22 cellular contexts compared by ENCODE assay signal in genomic region chr2:54481686-54482085, GRCh38.
"Had no signal": no experiment of that assay in that cellular context is flagged by ENCODE, and none has a peak within 500 bp of the region (broad histone marks: within the 10 kb centered on the region; RNA-seq: fewer than 3 reads in every experiment).

No MANE protein-coding gene starts in this region.

- ATAC-seq: activated CD4-positive, CD25-positive, alpha-beta regulatory T cell treated with anti-CD3 and anti-CD28 coated beads, Interleukin-2, amount 50 U/mL, for 24 hours; activated CD8-positive, alpha-beta memory T cell treated with anti-CD3 and anti-CD28 coated beads, Interleukin-2, amount 10 ng/mL, durations not matched to agents 7 days and 5 days; activated naive CD8-positive, alpha-beta T cell treated with anti-CD3 and anti-CD28 coated beads, Interleukin-2, amount 50 U/mL, for 24 hours; effector memory CD8-positive, alpha-beta T cell; naive thymus-derived CD8-positive, alpha-beta T cell had no signal

- H3K27me3 ChIP-seq: brain microvascular endothelial cell, colonic mucosa, dorsolateral prefrontal cortex, esophagus squamous epithelium, ovary had no signal

- H3K4me1 Mint-ChIP-seq: activated CD4-positive, alpha-beta T cell treated with anti-CD3 and anti-CD28 coated beads, Interleukin-2, amount 10 ng/mL, durations not matched to agents 24 days and 14 days; activated naive CD8-positive, alpha-beta T cell treated with anti-CD3 and anti-CD28 coated beads, Interleukin-2, amount 50 U/mL, for 24 hours had no signal

- H3K4me3 ChIP-seq: colonic mucosa, dorsolateral prefrontal cortex, esophagus squamous epithelium, lung, ovary had no signal

- H3K9me3 Mint-ChIP-seq: activated CD4-positive, alpha-beta memory T cell treated with anti-CD3 and anti-CD28 coated beads, Interleukin-2, amount 10 ng/mL, durations not matched to agents 7 days and 5 days; activated CD4-positive, alpha-beta T cell treated with anti-CD3 and anti-CD28 coated beads, Interleukin-2, amount 10 ng/mL, durations not matched to agents 24 days and 14 days; activated naive CD8-positive, alpha-beta T cell treated with anti-CD3 and anti-CD28 coated beads, Interleukin-2, amount 50 U/mL, for 24 hours; central memory CD8-positive, alpha-beta T cell; effector memory CD8-positive, alpha-beta T cell; type B pancreatic cell had no signal

- H3K36me3 ChIP-seq: brain microvascular endothelial cell, colonic mucosa, esophagus squamous epithelium, ovary had no signal

- H3K27me3 Mint-ChIP-seq: central memory CD8-positive, alpha-beta T cell; type B pancreatic cell had no signal

- DNase-seq: activated CD4-positive, alpha-beta memory T cell treated with anti-CD3 and anti-CD28 coated beads, Interleukin-2, amount 10 ng/mL, durations not matched to agents 7 days and 5 days; activated CD4-positive, alpha-beta T cell treated with anti-CD3 and anti-CD28 coated beads, Interleukin-2, amount 10 ng/mL, durations not matched to agents 24 days and 14 days; activated CD8-positive, alpha-beta memory T cell treated with anti-CD3 and anti-CD28 coated beads, Interleukin-2, amount 10 ng/mL, durations not matched to agents 7 days and 5 days; activated effector memory CD4-positive, alpha-beta T cell treated with anti-CD3 and anti-CD28 coated beads, Interleukin-2, amount 50 U/mL, for 16 hours; activated naive CD4-positive, alpha-beta T cell treated with anti-CD3 and anti-CD28 coated beads, Interleukin-2, amount 10 ng/mL, durations not matched to agents 7 days and 5 days; activated naive CD8-positive, alpha-beta T cell treated with anti-CD3 and anti-CD28 coated beads, Interleukin-2, amount 50 U/mL, for 24 hours; activated T-cell treated with anti-CD3 and anti-CD28 coated beads for 4 hours; brain microvascular endothelial cell; colonic mucosa; dorsolateral prefrontal cortex; effector memory CD8-positive, alpha-beta T cell; esophagus squamous epithelium; naive thymus-derived CD8-positive, alpha-beta T cell; ovary; SIG-M5; stimulated activated CD4-positive, alpha-beta T cell treated with anti-CD3 and anti-CD28 coated beads, Interleukin-4, amount 100 ng/mL, for 1 hour; stimulated activated naive CD4-positive, alpha-beta T cell treated with Interleukin-2 at 50 U/mL for 16 hours had no signal

- H3K4me3 Mint-ChIP-seq: activated CD4-positive, alpha-beta memory T cell treated with anti-CD3 and anti-CD28 coated beads, Interleukin-2, amount 10 ng/mL, durations not matched to agents 7 days and 5 days; activated CD4-positive, alpha-beta T cell treated with anti-CD3 and anti-CD28 coated beads, Interleukin-2, amount 10 ng/mL, durations not matched to agents 24 days and 14 days; activated CD8-positive, alpha-beta memory T cell treated with anti-CD3 and anti-CD28 coated beads, Interleukin-2, amount 10 ng/mL, durations not matched to agents 7 days and 5 days; activated naive CD4-positive, alpha-beta T cell treated with anti-CD3 and anti-CD28 coated beads, Interleukin-2, amount 10 ng/mL, durations not matched to agents 7 days and 5 days; activated naive CD8-positive, alpha-beta T cell treated with anti-CD3 and anti-CD28 coated beads, Interleukin-2, amount 50 U/mL, for 24 hours; central memory CD8-positive, alpha-beta T cell; effector memory CD8-positive, alpha-beta T cell; naive thymus-derived CD8-positive, alpha-beta T cell; type B pancreatic cell had no signal

- H3K27ac ChIP-seq: brain microvascular endothelial cell, colonic mucosa, ovary, VCaP had no signal

- H3K9me3 ChIP-seq: colonic mucosa, ovary had no signal

- H3K27ac Mint-ChIP-seq: activated CD4-positive, alpha-beta memory T cell treated with anti-CD3 and anti-CD28 coated beads, Interleukin-2, amount 10 ng/mL, durations not matched to agents 7 days and 5 days; activated CD4-positive, alpha-beta T cell treated with anti-CD3 and anti-CD28 coated beads, Interleukin-2, amount 10 ng/mL, durations not matched to agents 24 days and 14 days; activated CD8-positive, alpha-beta memory T cell treated with anti-CD3 and anti-CD28 coated beads, Interleukin-2, amount 10 ng/mL, durations not matched to agents 7 days and 5 days; activated naive CD4-positive, alpha-beta T cell treated with anti-CD3 and anti-CD28 coated beads, Interleukin-2, amount 10 ng/mL, durations not matched to agents 7 days and 5 days; activated naive CD8-positive, alpha-beta T cell treated with anti-CD3 and anti-CD28 coated beads, Interleukin-2, amount 50 U/mL, for 24 hours; naive thymus-derived CD8-positive, alpha-beta T cell; type B pancreatic cell had no signal

- H3K36me3 Mint-ChIP-seq: activated CD8-positive, alpha-beta memory T cell treated with anti-CD3 and anti-CD28 coated beads, Interleukin-2, amount 10 ng/mL, durations not matched to agents 7 days and 5 days; activated naive CD4-positive, alpha-beta T cell treated with anti-CD3 and anti-CD28 coated beads, Interleukin-2, amount 10 ng/mL, durations not matched to agents 7 days and 5 days had no signal
